ENCODE assay signal across 2 cellular contexts in the genomic region with DNA sequence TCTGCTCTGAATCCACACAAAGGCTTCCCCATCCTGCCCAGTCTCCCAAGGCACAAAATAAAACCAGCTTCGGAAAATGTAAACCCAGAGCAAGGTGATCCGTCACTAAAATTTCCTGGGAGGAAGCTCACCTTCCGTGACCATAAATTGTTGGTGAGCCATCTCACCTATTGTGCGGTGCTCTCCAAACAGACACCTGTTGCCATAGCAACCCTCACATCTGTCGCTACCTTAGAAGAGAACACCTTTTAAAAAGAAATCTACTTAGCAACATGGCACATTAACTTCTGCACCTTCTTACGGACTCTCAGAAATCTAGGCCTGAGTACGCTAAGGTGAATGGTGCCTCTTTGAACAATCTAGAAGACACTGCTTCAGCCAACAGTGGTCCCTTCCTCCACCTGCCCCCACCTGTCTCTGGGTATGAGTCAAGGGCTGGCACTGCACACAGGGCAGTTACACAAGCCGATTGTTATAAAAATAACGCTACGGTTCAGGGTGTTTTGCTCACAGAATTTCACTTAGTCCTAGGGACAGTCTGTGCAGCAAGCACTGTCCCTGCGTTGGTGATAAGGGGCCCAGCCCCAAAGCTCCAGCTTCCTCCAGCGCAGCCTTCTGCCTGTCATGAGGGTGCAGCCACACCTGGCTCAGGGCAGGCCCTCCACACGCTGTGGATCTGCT.
TF ChIP-seq lines count a peak whose summit lies in the region.

No MANE protein-coding gene starts in this region.

TF ChIP-seq in WTC11, 78 proteins besides CTCF, POLR2A, EP300 and RAD21 (continued from another document):
- TF ChIP-seq, protein P1, sequence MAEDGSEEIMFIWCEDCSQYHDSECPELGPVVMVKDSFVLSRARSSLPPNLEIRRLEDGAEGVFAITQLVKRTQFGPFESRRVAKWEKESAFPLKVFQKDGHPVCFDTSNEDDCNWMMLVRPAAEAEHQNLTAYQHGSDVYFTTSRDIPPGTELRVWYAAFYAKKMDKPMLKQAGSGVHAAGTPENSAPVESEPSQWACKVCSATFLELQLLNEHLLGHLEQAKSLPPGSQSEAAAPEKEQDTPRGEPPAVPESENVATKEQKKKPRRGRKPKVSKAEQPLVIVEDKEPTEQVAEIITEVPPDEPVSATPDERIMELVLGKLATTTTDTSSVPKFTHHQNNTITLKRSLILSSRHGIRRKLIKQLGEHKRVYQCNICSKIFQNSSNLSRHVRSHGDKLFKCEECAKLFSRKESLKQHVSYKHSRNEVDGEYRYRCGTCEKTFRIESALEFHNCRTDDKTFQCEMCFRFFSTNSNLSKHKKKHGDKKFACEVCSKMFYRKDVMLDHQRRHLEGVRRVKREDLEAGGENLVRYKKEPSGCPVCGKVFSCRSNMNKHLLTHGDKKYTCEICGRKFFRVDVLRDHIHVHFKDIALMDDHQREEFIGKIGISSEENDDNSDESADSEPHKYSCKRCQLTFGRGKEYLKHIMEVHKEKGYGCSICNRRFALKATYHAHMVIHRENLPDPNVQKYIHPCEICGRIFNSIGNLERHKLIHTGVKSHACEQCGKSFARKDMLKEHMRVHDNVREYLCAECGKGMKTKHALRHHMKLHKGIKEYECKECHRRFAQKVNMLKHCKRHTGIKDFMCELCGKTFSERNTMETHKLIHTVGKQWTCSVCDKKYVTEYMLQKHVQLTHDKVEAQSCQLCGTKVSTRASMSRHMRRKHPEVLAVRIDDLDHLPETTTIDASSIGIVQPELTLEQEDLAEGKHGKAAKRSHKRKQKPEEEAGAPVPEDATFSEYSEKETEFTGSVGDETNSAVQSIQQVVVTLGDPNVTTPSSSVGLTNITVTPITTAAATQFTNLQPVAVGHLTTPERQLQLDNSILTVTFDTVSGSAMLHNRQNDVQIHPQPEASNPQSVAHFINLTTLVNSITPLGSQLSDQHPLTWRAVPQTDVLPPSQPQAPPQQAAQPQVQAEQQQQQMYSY (CRISPR knock-in tag; IDR thresholded peaks at IDR 0.05) = no peak
- TF ChIP-seq, protein P2, sequence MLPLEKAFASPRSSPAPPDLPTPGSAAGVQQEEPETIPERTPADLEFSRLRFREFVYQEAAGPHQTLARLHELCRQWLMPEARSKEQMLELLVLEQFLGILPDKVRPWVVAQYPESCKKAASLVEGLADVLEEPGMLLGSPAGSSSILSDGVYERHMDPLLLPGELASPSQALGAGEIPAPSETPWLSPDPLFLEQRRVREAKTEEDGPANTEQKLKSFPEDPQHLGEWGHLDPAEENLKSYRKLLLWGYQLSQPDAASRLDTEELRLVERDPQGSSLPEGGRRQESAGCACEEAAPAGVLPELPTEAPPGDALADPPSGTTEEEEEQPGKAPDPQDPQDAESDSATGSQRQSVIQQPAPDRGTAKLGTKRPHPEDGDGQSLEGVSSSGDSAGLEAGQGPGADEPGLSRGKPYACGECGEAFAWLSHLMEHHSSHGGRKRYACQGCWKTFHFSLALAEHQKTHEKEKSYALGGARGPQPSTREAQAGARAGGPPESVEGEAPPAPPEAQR (CRISPR knock-in tag; IDR thresholded peaks at IDR 0.05) = no peak
- TF ChIP-seq, protein P3, sequence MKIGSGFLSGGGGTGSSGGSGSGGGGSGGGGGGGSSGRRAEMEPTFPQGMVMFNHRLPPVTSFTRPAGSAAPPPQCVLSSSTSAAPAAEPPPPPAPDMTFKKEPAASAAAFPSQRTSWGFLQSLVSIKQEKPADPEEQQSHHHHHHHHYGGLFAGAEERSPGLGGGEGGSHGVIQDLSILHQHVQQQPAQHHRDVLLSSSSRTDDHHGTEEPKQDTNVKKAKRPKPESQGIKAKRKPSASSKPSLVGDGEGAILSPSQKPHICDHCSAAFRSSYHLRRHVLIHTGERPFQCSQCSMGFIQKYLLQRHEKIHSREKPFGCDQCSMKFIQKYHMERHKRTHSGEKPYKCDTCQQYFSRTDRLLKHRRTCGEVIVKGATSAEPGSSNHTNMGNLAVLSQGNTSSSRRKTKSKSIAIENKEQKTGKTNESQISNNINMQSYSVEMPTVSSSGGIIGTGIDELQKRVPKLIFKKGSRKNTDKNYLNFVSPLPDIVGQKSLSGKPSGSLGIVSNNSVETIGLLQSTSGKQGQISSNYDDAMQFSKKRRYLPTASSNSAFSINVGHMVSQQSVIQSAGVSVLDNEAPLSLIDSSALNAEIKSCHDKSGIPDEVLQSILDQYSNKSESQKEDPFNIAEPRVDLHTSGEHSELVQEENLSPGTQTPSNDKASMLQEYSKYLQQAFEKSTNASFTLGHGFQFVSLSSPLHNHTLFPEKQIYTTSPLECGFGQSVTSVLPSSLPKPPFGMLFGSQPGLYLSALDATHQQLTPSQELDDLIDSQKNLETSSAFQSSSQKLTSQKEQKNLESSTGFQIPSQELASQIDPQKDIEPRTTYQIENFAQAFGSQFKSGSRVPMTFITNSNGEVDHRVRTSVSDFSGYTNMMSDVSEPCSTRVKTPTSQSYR (CRISPR knock-in tag; IDR thresholded peaks at IDR 0.05) = no peak
- TF ChIP-seq, protein P4, sequence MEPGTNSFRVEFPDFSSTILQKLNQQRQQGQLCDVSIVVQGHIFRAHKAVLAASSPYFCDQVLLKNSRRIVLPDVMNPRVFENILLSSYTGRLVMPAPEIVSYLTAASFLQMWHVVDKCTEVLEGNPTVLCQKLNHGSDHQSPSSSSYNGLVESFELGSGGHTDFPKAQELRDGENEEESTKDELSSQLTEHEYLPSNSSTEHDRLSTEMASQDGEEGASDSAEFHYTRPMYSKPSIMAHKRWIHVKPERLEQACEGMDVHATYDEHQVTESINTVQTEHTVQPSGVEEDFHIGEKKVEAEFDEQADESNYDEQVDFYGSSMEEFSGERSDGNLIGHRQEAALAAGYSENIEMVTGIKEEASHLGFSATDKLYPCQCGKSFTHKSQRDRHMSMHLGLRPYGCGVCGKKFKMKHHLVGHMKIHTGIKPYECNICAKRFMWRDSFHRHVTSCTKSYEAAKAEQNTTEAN (CRISPR knock-in tag; IDR thresholded peaks at IDR 0.05) = no peak
- TF ChIP-seq SMAD4 (CRISPR knock-in tag; IDR thresholded peaks at IDR 0.05) (no peak), NFE2L1 (CRISPR knock-in tag; IDR thresholded peaks at IDR 0.05) (no peak), ELF4 (CRISPR knock-in tag; IDR thresholded peaks at IDR 0.05; ENCODE audit: low read depth) (no peak), EMX1 (CRISPR knock-in tag; IDR thresholded peaks at IDR 0.05) (no peak)
- TF ChIP-seq, protein P5, sequence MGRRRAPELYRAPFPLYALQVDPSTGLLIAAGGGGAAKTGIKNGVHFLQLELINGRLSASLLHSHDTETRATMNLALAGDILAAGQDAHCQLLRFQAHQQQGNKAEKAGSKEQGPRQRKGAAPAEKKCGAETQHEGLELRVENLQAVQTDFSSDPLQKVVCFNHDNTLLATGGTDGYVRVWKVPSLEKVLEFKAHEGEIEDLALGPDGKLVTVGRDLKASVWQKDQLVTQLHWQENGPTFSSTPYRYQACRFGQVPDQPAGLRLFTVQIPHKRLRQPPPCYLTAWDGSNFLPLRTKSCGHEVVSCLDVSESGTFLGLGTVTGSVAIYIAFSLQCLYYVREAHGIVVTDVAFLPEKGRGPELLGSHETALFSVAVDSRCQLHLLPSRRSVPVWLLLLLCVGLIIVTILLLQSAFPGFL (CRISPR knock-in tag; IDR thresholded peaks at IDR 0.05; ENCODE audit: borderline replicate concordance) = no peak
TF ChIP-seq in WTC11: peak in this region for 0.

TF ChIP-seq in GM23338, 12 proteins besides CTCF, POLR2A, EP300 and RAD21 (continued from another document):
- TF ChIP-seq EZH2phosphoT487 (IDR thresholded peaks at IDR 0.05; ENCODE audit: unreplicated experiment) = no peak
- no peak for TF ChIP-seq CREB1 (CRISPR knock-in tag; IDR thresholded peaks at IDR 0.05; ENCODE audit: low read depth)
- no peak for TF ChIP-seq NANOG (IDR thresholded peaks at IDR 0.05; ENCODE audit: borderline replicate concordance)
- TF ChIP-seq, protein P6, sequence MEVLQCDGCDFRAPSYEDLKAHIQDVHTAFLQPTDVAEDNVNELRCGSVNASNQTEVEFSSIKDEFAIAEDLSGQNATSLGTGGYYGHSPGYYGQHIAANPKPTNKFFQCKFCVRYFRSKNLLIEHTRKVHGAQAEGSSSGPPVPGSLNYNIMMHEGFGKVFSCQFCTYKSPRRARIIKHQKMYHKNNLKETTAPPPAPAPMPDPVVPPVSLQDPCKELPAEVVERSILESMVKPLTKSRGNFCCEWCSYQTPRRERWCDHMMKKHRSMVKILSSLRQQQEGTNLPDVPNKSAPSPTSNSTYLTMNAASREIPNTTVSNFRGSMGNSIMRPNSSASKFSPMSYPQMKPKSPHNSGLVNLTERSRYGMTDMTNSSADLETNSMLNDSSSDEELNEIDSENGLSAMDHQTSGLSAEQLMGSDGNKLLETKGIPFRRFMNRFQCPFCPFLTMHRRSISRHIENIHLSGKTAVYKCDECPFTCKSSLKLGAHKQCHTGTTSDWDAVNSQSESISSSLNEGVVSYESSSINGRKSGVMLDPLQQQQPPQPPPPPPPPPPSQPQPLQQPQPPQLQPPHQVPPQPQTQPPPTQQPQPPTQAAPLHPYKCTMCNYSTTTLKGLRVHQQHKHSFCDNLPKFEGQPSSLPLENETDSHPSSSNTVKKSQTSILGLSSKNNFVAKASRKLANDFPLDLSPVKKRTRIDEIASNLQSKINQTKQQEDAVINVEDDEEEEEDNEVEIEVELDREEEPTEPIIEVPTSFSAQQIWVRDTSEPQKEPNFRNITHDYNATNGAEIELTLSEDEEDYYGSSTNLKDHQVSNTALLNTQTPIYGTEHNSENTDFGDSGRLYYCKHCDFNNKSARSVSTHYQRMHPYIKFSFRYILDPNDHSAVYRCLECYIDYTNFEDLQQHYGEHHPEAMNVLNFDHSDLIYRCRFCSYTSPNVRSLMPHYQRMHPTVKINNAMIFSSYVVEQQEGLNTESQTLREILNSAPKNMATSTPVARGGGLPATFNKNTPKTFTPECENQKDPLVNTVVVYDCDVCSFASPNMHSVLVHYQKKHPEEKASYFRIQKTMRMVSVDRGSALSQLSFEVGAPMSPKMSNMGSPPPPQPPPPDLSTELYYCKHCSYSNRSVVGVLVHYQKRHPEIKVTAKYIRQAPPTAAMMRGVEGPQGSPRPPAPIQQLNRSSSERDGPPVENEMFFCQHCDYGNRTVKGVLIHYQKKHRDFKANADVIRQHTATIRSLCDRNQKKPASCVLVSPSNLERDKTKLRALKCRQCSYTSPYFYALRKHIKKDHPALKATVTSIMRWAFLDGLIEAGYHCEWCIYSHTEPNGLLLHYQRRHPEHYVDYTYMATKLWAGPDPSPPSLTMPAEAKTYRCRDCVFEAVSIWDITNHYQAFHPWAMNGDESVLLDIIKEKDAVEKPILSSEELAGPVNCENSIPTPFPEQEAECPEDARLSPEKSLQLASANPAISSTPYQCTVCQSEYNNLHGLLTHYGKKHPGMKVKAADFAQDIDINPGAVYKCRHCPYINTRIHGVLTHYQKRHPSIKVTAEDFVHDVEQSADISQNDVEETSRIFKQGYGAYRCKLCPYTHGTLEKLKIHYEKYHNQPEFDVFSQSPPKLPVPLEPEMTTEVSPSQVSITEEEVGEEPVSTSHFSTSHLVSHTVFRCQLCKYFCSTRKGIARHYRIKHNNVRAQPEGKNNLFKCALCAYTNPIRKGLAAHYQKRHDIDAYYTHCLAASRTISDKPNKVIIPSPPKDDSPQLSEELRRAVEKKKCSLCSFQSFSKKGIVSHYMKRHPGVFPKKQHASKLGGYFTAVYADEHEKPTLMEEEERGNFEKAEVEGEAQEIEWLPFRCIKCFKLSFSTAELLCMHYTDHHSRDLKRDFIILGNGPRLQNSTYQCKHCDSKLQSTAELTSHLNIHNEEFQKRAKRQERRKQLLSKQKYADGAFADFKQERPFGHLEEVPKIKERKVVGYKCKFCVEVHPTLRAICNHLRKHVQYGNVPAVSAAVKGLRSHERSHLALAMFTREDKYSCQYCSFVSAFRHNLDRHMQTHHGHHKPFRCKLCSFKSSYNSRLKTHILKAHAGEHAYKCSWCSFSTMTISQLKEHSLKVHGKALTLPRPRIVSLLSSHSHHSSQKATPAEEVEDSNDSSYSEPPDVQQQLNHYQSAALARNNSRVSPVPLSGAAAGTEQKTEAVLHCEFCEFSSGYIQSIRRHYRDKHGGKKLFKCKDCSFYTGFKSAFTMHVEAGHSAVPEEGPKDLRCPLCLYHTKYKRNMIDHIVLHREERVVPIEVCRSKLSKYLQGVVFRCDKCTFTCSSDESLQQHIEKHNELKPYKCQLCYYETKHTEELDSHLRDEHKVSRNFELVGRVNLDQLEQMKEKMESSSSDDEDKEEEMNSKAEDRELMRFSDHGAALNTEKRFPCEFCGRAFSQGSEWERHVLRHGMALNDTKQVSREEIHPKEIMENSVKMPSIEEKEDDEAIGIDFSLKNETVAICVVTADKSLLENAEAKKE (CRISPR knock-in tag; IDR thresholded peaks at IDR 0.05) = no peak
- TF ChIP-seq JUNB (IDR thresholded peaks at IDR 0.05; ENCODE audit: unreplicated experiment) = no peak
- no peak for TF ChIP-seq POLR2AphosphoS5 (IDR thresholded peaks at IDR 0.05; ENCODE audit: low read depth)
